ENCODE assay signal across 8 cellular contexts in the genomic region with DNA sequence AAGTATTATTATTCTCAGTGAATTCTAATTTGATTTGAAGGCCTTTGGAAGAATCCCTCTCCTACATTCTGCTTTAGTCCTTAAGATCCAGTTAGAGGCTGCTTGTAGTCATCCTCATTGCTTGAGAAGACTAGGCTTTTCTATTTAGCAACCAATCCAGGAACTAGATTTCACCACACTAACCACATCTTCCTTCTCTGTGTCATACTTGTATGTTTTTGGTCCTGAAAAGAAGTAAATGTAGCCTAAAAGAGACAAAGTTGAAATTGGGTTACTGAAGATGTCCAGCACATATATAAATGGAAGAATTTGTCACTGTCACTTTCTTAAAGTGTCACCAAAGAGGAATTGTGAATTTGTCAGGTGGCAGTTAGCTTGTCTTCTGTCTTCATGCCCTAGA. TPM values are rescaled to one million over a fixed set of nuclear protein-coding genes. Genes with fewer than 3 reads are reported as not detected.
DNase-seq lines count a peak whose midpoint lies in the region; ATAC-seq and TF ChIP-seq lines count a peak whose summit lies in the region.
"Had no signal": no experiment of that assay in that cellular context is flagged by ENCODE, and none has a peak within 500 bp of the region (broad histone marks: within the 10 kb centered on the region; RNA-seq: fewer than 3 reads in every experiment).

No MANE protein-coding gene starts in this region.

- DNase-seq in SIG-M5 (lab: John Stamatoyannopoulos, UW): peak; percentile 68
- DNase-seq in natural killer cell: no peak
- no peak for DNase-seq in DMS 273 treated with DMSO at 0.1 percent for 48 hours (lab: John Stamatoyannopoulos, UW)
- no peak for DNase-seq in stimulated activated CD4-positive, alpha-beta T cell treated with anti-CD3 and anti-CD28 coated beads, Interleukin-1b, Interleukin-23, amount 100 ng/mL, for 48 hours

- TF ChIP-seq CTCF in natural killer cell (IDR thresholded peaks at IDR 0.05): no peak

- intact Hi-C loops in natural killer cell (cut with micrococcal nuclease): no loop called here

- peaks cover under 1 to 5% of the 10 kb centered on the region in 2 donors for H3K27me3 Mint-ChIP-seq in natural killer cell (ENCODE audit: low read depth in 2 of 2)

- no peaks in the 10 kb centered on the region for H3K9me3 Mint-ChIP-seq in natural killer cell
- H3K9me3 Mint-ChIP-seq: nephron had no signal

- H3K4me3 Mint-ChIP-seq in natural killer cell: peak overlapping the region; percentile 3
- H3K4me3 Mint-ChIP-seq: nephron had no signal

- H3K27ac Mint-ChIP-seq in natural killer cell: no peak overlapping the region
- H3K27ac Mint-ChIP-seq: nephron had no signal

- ATAC-seq in GM18519 (IDR thresholded peaks at IDR 0.05; ENCODE audit: low FRiP score, unreplicated experiment) (peak; percentile 52), HG02798 (IDR thresholded peaks at IDR 0.05; ENCODE audit: poor library complexity, unreplicated experiment) (peak; percentile 43), natural killer cell (peak in 1 of 3 donors; percentile 52), GM18517 (IDR thresholded peaks at IDR 0.05; ENCODE audit: unreplicated experiment) (no peak)

- H3K36me3 Mint-ChIP-seq in natural killer cell: no peaks in the 10 kb centered on the region

- peaks cover 19% of the 10 kb centered on the region in 2 donors for H3K4me1 Mint-ChIP-seq in natural killer cell

RNA-seq across cellular contexts. Expression of a gene that starts 46.6 kb away (rescaled TPM):
- total RNA-seq in natural killer cell: not detected

RNA-seq across cellular contexts. Expression of a gene that starts 48.0 kb away (rescaled TPM):
- not detected for total RNA-seq in natural killer cell
